Comparison of ENCODE assay signal across 15 cellular contexts in the genomic region with DNA sequence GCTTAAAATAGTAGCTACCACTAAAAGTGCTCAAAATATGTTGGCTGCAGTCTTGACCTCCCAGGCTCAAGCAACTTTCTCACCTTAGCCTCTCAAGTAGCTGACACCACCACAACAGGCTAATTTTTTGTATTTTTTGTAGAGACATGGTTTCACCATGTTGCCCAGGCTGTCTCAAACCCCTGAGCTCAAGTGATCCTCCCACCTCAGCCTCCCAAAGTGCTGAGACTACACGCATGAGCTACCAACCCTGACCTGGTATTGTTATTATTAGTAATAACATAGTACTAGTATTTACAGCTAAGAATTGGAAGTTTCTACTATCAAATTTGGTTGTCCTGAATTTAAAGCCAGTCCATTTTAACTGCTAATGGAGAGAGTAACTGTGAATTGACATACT. TPM values are rescaled to one million over a fixed set of nuclear protein-coding genes. Genes with fewer than 3 reads are reported as not detected.
A peak's percentile ranks its signal among the peaks of the same experiment; 100 is the strongest.
DNase-seq lines count a peak whose midpoint lies in the region; ATAC-seq, FAIRE-seq and TF ChIP-seq lines count a peak whose summit lies in the region.
"Had no signal": no experiment of that assay in that cellular context is flagged by ENCODE, and none has a peak within 500 bp of the region (broad histone marks: within the 10 kb centered on the region; RNA-seq: fewer than 3 reads in every experiment).

No MANE protein-coding gene starts in this region.

- H3K36me3 Mint-ChIP-seq in T-cell = peaks cover 10% of the 10 kb centered on the region
- H3K36me3 Mint-ChIP-seq in glutamatergic neuron (ENCODE audit: unreplicated experiment) = no peaks in the 10 kb centered on the region

- peak; percentile 77 for FAIRE-seq in GM12892 (lab: Jason Lieb, UNC)
- FAIRE-seq: endothelial cell of umbilical vein had no signal

- no peak for DNase-seq in GM12892 (ENCODE audit: insufficient read length)
- no peak for DNase-seq in T-cell
- no peak for DNase-seq in coronary artery (ENCODE audit: low spot score)
- no peak for DNase-seq in NOMO-1 (lab: John Stamatoyannopoulos, UW; ENCODE audit: unreplicated experiment in 2 of 2)
- DNase-seq in NCI-H2171 treated with DMSO at 0.1 percent for 48 hours (lab: John Stamatoyannopoulos, UW) = no peak
- no peak for DNase-seq in glutamatergic neuron
- DNase-seq: activated CD4-positive, alpha-beta T cell treated with anti-CD3 and anti-CD28 coated beads for 48 hours; aorta; Caco-2; NCI-H524 had no signal

- H3K27ac Mint-ChIP-seq in T-cell (peak overlapping the region; percentile 74 to 86), glutamatergic neuron (ENCODE audit: unreplicated experiment) (no peak overlapping the region)

- CTCF ChIA-PET in T-cell (lab: Charles Lee) = interaction anchor here in 1 of 2 donors (0.6 to 0.7 kb wide), 2 partner anchors 140 to 170 kb away, joined by 3 read pairs; no protein-coding TSS in a partner anchor

- TF ChIP-seq POLR2A in GM12892 (IDR thresholded peaks at IDR 0.05; ENCODE audit: low read depth, low read length) = no peak

- H3K27me3 Mint-ChIP-seq in T-cell (no peaks in the 10 kb centered on the region), glutamatergic neuron (ENCODE audit: unreplicated experiment) (no peaks in the 10 kb centered on the region)

- no peak overlapping the region for H3K27ac ChIP-seq in coronary artery
- H3K27ac ChIP-seq: right atrium auricular region had no signal

- H3K9me3 Mint-ChIP-seq in T-cell (no peaks in the 10 kb centered on the region), glutamatergic neuron (ENCODE audit: unreplicated experiment) (peaks cover 2% of the 10 kb centered on the region)

- POLR2A ChIA-PET in T-cell (lab: Charles Lee) = interaction anchor here in 1 of 2 donors (0.6 to 0.8 kb wide), 2 partner anchors 34 to 124 kb away, joined by 3 read pairs; a partner anchor contains a TSS

- H3K4me3 ChIP-seq in coronary artery = no peak overlapping the region
- H3K4me3 ChIP-seq: right atrium auricular region had no signal

- H3K4me3 Mint-ChIP-seq in T-cell (peak overlapping the region in 1 of 3 donors; percentile 57), glutamatergic neuron (ENCODE audit: unreplicated experiment) (no peak overlapping the region)

- TF ChIP-seq CTCF in coronary artery (IDR thresholded peaks at IDR 0.05) = no peak
- no peak for TF ChIP-seq CTCF in glutamatergic neuron (IDR thresholded peaks at IDR 0.05; ENCODE audit: partially characterized antibody, unreplicated experiment)

- H3K4me1 Mint-ChIP-seq in T-cell (peaks cover 60 to 76% (median 66%) of the 10 kb centered on the region in 3 donors), glutamatergic neuron (ENCODE audit: low read depth, unreplicated experiment) (no peaks in the 10 kb centered on the region)

- ATAC-seq in GM19463 (IDR thresholded peaks at IDR 0.05; ENCODE audit: unreplicated experiment) = peak; percentile 28
- ATAC-seq in HG03060 (IDR thresholded peaks at IDR 0.05; ENCODE audit: low read depth, unreplicated experiment) = peak; percentile 36
- ATAC-seq in T-cell (replicated peaks in 1 of 4) = no peak

RNA-seq across cellular contexts. Expression of a gene that starts 18.0 kb away (rescaled TPM):
- polyA plus RNA-seq in GM12892 (2012; ENCODE audit: missing spikeins) = 20.0 TPM
- total RNA-seq in T-cell = 1 to 10 TPM; 1.6 to 8.0 (median 4.3) TPM
- total RNA-seq in glutamatergic neuron (ENCODE audit: unreplicated experiment) = not detected
- total RNA-seq: Caco-2, endothelial cell of umbilical vein, right atrium auricular region, SK-MEL-5 had no signal
- polyA plus RNA-seq: aorta, endothelial cell of umbilical vein had no signal

RNA-seq across cellular contexts. Expression of a gene that starts 31.2 kb away (rescaled TPM):
- polyA plus RNA-seq in GM12892 (2012; ENCODE audit: missing spikeins) = 16.9 TPM
- total RNA-seq in T-cell (100 to 1,000 TPM in 1 of 5 donors, 10 to 100 TPM in 4; 38.4 to 101 (median 40.0) TPM), glutamatergic neuron (ENCODE audit: unreplicated experiment) (32.1 TPM)

Comparison
In these comparisons a context has a peak if more than half of its experiments do, and no peak if none do; other contexts are left out.
1. ATAC-seq: peak in GM19463 (single experiment) and HG03060 (single experiment); none in T-cell (0 of 4).